Comparison of ENCODE assay signal across 23 cellular contexts in genomic region chr1:38994196-38994595, GRCh38. TPM values are rescaled to one million over a fixed set of nuclear protein-coding genes. Genes with fewer than 3 reads are reported as not detected.
DNase-seq lines count a peak whose midpoint lies in the region; ATAC-seq, FAIRE-seq and TF ChIP-seq lines count a peak whose summit lies in the region.
"Had no signal": no experiment of that assay in that cellular context is flagged by ENCODE, and none has a peak within 500 bp of the region (broad histone marks: within the 10 kb centered on the region; RNA-seq: fewer than 3 reads in every experiment).

No MANE protein-coding gene starts in this region.

- CTCF ChIA-PET in CD8-positive, alpha-beta T cell (lab: Charles Lee) = interaction anchor here (1.6 kb wide), 1 partner anchor 104 kb away, joined by 4 read pairs; no protein-coding TSS in a partner anchor
- CTCF ChIA-PET in activated CD4-positive, alpha-beta memory T cell treated with anti-CD3 and anti-CD28 coated beads, Interleukin-2, amount 10 ng/mL, durations not matched to agents 7 days and 5 days (lab: Charles Lee) = interaction anchor here (0.7 to 1.0 kb wide), 2 partner anchors 12 to 705 kb away, joined by 3 read pairs; no protein-coding TSS in a partner anchor

- peaks cover 62% of the 10 kb centered on the region for H3K4me1 ChIP-seq in CD8-positive, alpha-beta T cell (ENCODE audit: insufficient read depth, low read length)

- H3K4me3 ChIP-seq in CD8-positive, alpha-beta T cell (ENCODE audit: low read depth, low read length) = no peak overlapping the region
- 0 out of 2 replicates have a peak overlapping the region, but pooled peaks have one; percentile 5 for H3K4me3 ChIP-seq in iPS-18c (ENCODE audit: insufficient read depth, low read depth, low read length)
- H3K4me3 ChIP-seq: esophagus muscularis mucosa, upper lobe of left lung had no signal

- H3K9me3 Mint-ChIP-seq in T-helper 2 cell treated with Interferon-gamma antibody and Interleukin-4, amounts not matched to agents 5 μg/mL and 100 μg/mL, for 36 hours = no peaks in the 10 kb centered on the region
- no peaks in the 10 kb centered on the region for H3K9me3 Mint-ChIP-seq in CD8-positive, alpha-beta T cell
- H3K9me3 Mint-ChIP-seq in activated CD4-positive, alpha-beta memory T cell treated with anti-CD3 and anti-CD28 coated beads, Interleukin-2, amount 10 ng/mL, durations not matched to agents 7 days and 5 days = no peaks in the 10 kb centered on the region
- H3K9me3 Mint-ChIP-seq: stimulated activated naive B cell treated with anti-CD40 and anti-IgM and Interleukin-4, amounts not matched to agents 10 μg/mL and 1 μg/mL and 100 μg/mL, for 72 hours had no signal

- peaks cover 43% of the 10 kb centered on the region for H3K36me3 Mint-ChIP-seq in T-helper 2 cell treated with Interferon-gamma antibody and Interleukin-4, amounts not matched to agents 5 μg/mL and 100 μg/mL, for 36 hours (ENCODE audit: low read depth)
- H3K36me3 Mint-ChIP-seq in CD8-positive, alpha-beta T cell = peaks cover 45% of the 10 kb centered on the region
- peaks cover 54% of the 10 kb centered on the region for H3K36me3 Mint-ChIP-seq in activated CD4-positive, alpha-beta memory T cell treated with anti-CD3 and anti-CD28 coated beads, Interleukin-2, amount 10 ng/mL, durations not matched to agents 7 days and 5 days (ENCODE audit: low read depth)

- intact Hi-C loops in CD8-positive, alpha-beta T cell (cut with DNase I, micrococcal nuclease) = loop anchor here (10.0 kb wide), 4 partner anchors 101 to 1871 kb away; partner anchors contain the start of gene CITED4 (in 1 of the 2)

- peaks cover 54% of the 10 kb centered on the region for H3K4me1 Mint-ChIP-seq in T-helper 2 cell treated with Interferon-gamma antibody and Interleukin-4, amounts not matched to agents 5 μg/mL and 100 μg/mL, for 36 hours (ENCODE audit: low read depth)
- H3K4me1 Mint-ChIP-seq in CD8-positive, alpha-beta T cell (ENCODE audit: low read depth) = peaks cover 66% of the 10 kb centered on the region
- peaks cover 75% of the 10 kb centered on the region for H3K4me1 Mint-ChIP-seq in activated CD4-positive, alpha-beta memory T cell treated with anti-CD3 and anti-CD28 coated beads, Interleukin-2, amount 10 ng/mL, durations not matched to agents 7 days and 5 days

- DNase-seq in T-helper 2 cell treated with Interferon-gamma antibody and Interleukin-4, amounts not matched to agents 5 μg/mL and 100 μg/mL, for 36 hours (ENCODE audit: low spot score) = no peak
- no peak for DNase-seq in T-helper 2 cell
- no peak for DNase-seq in CD8-positive, alpha-beta T cell
- no peak for DNase-seq in activated CD4-positive, alpha-beta memory T cell treated with anti-CD3 and anti-CD28 coated beads, Interleukin-2, amount 10 ng/mL, durations not matched to agents 7 days and 5 days
- DNase-seq in HuH-7 (ENCODE audit: low spot score) = no peak
- DNase-seq in RCC 7860 (ENCODE audit: low spot score) = no peak
- DNase-seq: 8988T; caudate nucleus; GOT3; mesendoderm; NCI-H1105; NCI-H2171 treated with DMSO at 0.1 percent for 48 hours; NCI-H82; SK-N-SH; stimulated activated CD4-positive, alpha-beta T cell treated with anti-CD3 and anti-CD28 coated beads, Interleukin-15, amount 100 ng/mL, for 24 hours; stimulated activated naive B cell treated with anti-CD40 and anti-IgM and Interleukin-4, amounts not matched to agents 10 μg/mL and 1 μg/mL and 100 μg/mL, for 72 hours; upper lobe of left lung had no signal

- peak overlapping the region; percentile 32 for H3K4me3 Mint-ChIP-seq in T-helper 2 cell treated with Interferon-gamma antibody and Interleukin-4, amounts not matched to agents 5 μg/mL and 100 μg/mL, for 36 hours
- peak overlapping the region; percentile 33 for H3K4me3 Mint-ChIP-seq in CD8-positive, alpha-beta T cell
- H3K4me3 Mint-ChIP-seq in activated CD4-positive, alpha-beta memory T cell treated with anti-CD3 and anti-CD28 coated beads, Interleukin-2, amount 10 ng/mL, durations not matched to agents 7 days and 5 days = peak overlapping the region; percentile 38

- no peak for TF ChIP-seq CTCF in CD8-positive, alpha-beta T cell (IDR thresholded peaks at IDR 0.05)

- H3K36me3 ChIP-seq in CD8-positive, alpha-beta T cell (ENCODE audit: insufficient read depth, low read length) = peaks cover 6% of the 10 kb centered on the region

- FAIRE-seq in RCC 7860 (lab: Jason Lieb, UNC) = no peak
- FAIRE-seq: GM18507, keratinocyte had no signal

- H3K9me3 ChIP-seq in CD8-positive, alpha-beta T cell (ENCODE audit: low read length) = no peaks in the 10 kb centered on the region
- H3K9me3 ChIP-seq in iPS-18c (ENCODE audit: control insufficient read depth, insufficient read depth, low read length) = no peaks in the 10 kb centered on the region
- H3K9me3 ChIP-seq: esophagus muscularis mucosa, SK-N-SH, upper lobe of left lung had no signal

- ATAC-seq in CD8-positive, alpha-beta T cell = no peak
- ATAC-seq in HG02885 (IDR thresholded peaks at IDR 0.05; ENCODE audit: poor library complexity, unreplicated experiment) = no peak
- ATAC-seq: stimulated activated naive B cell treated with anti-CD40 and anti-IgM and Interleukin-4, amounts not matched to agents 10 μg/mL and 1 μg/mL and 100 μg/mL, for 72 hours had no signal

- H3K27ac Mint-ChIP-seq in T-helper 2 cell treated with Interferon-gamma antibody and Interleukin-4, amounts not matched to agents 5 μg/mL and 100 μg/mL, for 36 hours = no peak overlapping the region
- H3K27ac Mint-ChIP-seq in CD8-positive, alpha-beta T cell = peak overlapping the region; percentile 23
- H3K27ac Mint-ChIP-seq in activated CD4-positive, alpha-beta memory T cell treated with anti-CD3 and anti-CD28 coated beads, Interleukin-2, amount 10 ng/mL, durations not matched to agents 7 days and 5 days = no peak overlapping the region

- no peak overlapping the region for H3K27ac ChIP-seq in CD8-positive, alpha-beta T cell (ENCODE audit: low read depth, low read length)
- H3K27ac ChIP-seq: C4-2B, esophagus muscularis mucosa, upper lobe of left lung had no signal

- no peaks in the 10 kb centered on the region for H3K27me3 ChIP-seq in CD8-positive, alpha-beta T cell (ENCODE audit: insufficient read depth, low read length)
- H3K27me3 ChIP-seq: esophagus muscularis mucosa, upper lobe of left lung had no signal

- POLR2A ChIA-PET in CD8-positive, alpha-beta T cell (lab: Charles Lee) = interaction anchor here (0.9 kb wide), 1 partner anchor 17 kb away, joined by 3 read pairs; no protein-coding TSS in a partner anchor
- POLR2A ChIA-PET in activated CD4-positive, alpha-beta memory T cell treated with anti-CD3 and anti-CD28 coated beads, Interleukin-2, amount 10 ng/mL, durations not matched to agents 7 days and 5 days (lab: Charles Lee) = interaction anchor here (1.0 to 2.1 kb wide), 2 partner anchors 9 to 32 kb away, joined by 4 to 5 read pairs; partner anchors contain the start of gene NDUFS5

- no peaks in the 10 kb centered on the region for H3K27me3 Mint-ChIP-seq in T-helper 2 cell treated with Interferon-gamma antibody and Interleukin-4, amounts not matched to agents 5 μg/mL and 100 μg/mL, for 36 hours (ENCODE audit: low read depth)
- H3K27me3 Mint-ChIP-seq in CD8-positive, alpha-beta T cell (ENCODE audit: low read depth) = no peaks in the 10 kb centered on the region
- no peaks in the 10 kb centered on the region for H3K27me3 Mint-ChIP-seq in activated CD4-positive, alpha-beta memory T cell treated with anti-CD3 and anti-CD28 coated beads, Interleukin-2, amount 10 ng/mL, durations not matched to agents 7 days and 5 days
- H3K27me3 Mint-ChIP-seq: stimulated activated naive B cell treated with anti-CD40 and anti-IgM and Interleukin-4, amounts not matched to agents 10 μg/mL and 1 μg/mL and 100 μg/mL, for 72 hours had no signal

RNA-seq across cellular contexts. Expression of gene AKIRIN1, which starts 3.1 kb away (rescaled TPM):
- total RNA-seq in CD8-positive, alpha-beta T cell = 100 to 1,000 TPM; 122 to 123 TPM
- total RNA-seq in activated CD4-positive, alpha-beta memory T cell treated with anti-CD3 and anti-CD28 coated beads, Interleukin-2, amount 10 ng/mL, durations not matched to agents 7 days and 5 days = 10 to 100 TPM; 68.8 to 72.5 TPM

RNA-seq across cellular contexts. Expression of gene NDUFS5, which starts 32.0 kb away (rescaled TPM):
- 100 to 1,000 TPM in 1 of 2 experiments, 10 to 100 TPM in 1; 93.1 to 105 TPM for total RNA-seq in CD8-positive, alpha-beta T cell
- 100 to 1,000 TPM; 148 to 153 TPM for total RNA-seq in activated CD4-positive, alpha-beta memory T cell treated with anti-CD3 and anti-CD28 coated beads, Interleukin-2, amount 10 ng/mL, durations not matched to agents 7 days and 5 days

RNA-seq across cellular contexts. Expression of gene RHBDL2, which starts 52.6 kb away (rescaled TPM):
- total RNA-seq in CD8-positive, alpha-beta T cell = not detected
- not detected for total RNA-seq in activated CD4-positive, alpha-beta memory T cell treated with anti-CD3 and anti-CD28 coated beads, Interleukin-2, amount 10 ng/mL, durations not matched to agents 7 days and 5 days
- total RNA-seq: esophagus muscularis mucosa had no signal
